9 cellular contexts compared by ENCODE assay signal in the genomic region with DNA sequence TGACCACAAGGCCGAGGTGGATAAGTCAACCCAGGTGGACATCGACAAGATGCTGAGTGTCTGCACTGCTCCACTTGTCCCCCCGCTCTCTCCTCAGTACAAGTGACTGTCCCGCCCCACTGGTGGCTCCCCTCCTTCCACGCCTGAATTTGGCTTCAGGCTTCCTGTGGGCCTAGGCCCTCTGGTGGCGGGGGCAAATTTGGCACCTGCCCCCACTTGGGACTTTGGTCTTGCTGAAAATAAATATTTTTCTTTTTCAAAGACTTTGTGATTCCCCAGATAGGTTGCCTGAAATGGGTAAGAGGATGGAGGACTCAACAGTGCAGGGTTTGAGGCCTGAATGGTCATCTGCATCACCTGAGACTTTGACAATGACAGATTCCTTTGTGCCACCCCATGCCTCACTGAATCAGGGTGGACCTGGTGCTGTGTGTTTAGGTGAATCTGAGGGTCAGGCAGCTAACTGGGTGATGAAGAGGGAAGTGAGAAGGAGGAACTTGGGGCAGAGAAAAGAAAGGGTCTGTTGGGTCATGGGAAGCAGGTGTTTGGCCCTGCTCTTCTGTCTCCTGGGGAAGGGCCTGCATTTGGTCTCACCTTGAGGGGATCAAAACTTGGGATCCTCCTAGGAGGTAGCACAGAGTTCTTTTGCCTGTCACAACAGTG. TPM values are rescaled to one million over a fixed set of nuclear protein-coding genes. Genes with fewer than 3 reads are reported as not detected.
DNase-seq lines count a peak whose midpoint lies in the region; ATAC-seq and TF ChIP-seq lines count a peak whose summit lies in the region.
"Had no signal": no experiment of that assay in that cellular context is flagged by ENCODE, and none has a peak within 500 bp of the region (broad histone marks: within the 10 kb centered on the region; RNA-seq: fewer than 3 reads in every experiment).

No MANE protein-coding gene starts in this region.

- intact Hi-C loops in activated CD4-positive, alpha-beta T cell treated with anti-CD3 and anti-CD28 coated beads, Interleukin-2, amount 10 ng/mL, durations not matched to agents 24 days and 14 days (cut with micrococcal nuclease), result loop anchor here (1.0 to 10.0 kb wide), 4 partner anchors 121 to 1666 kb away; partner anchors contain the start of genes COG8, CTRL, NIP7 and PDF
- intact Hi-C loops in dorsolateral prefrontal cortex (cut with DNase I) (loop anchor here (1.0 to 5.0 kb wide), 3 partner anchors 121 to 148 kb away; no protein-coding TSS in a partner anchor), spleen (cut with DNase I; ENCODE audit: low total_unique reads) (no loop called here)

- peak overlapping the region; percentile 53 for H3K9ac ChIP-seq in OCI-LY3 (ENCODE audit: low read length)

- TF ChIP-seq POLR2A in spleen (IDR thresholded peaks at IDR 0.05), result no peak

- H3K4me1 ChIP-seq in OCI-LY3 (ENCODE audit: low read length) (peaks cover 49% of the 10 kb centered on the region), spleen (peaks cover 33 to 88% (median 66%) of the 10 kb centered on the region in 6 donors)

- peak overlapping the region; percentile 85 for H3K27ac ChIP-seq in OCI-LY3 (ENCODE audit: low read length)
- peak overlapping the region in 38 of 59 donors; percentile 69 to 98 (median 92) for H3K27ac ChIP-seq in dorsolateral prefrontal cortex
- peak overlapping the region; percentile 24 to 95 (median 90) for H3K27ac ChIP-seq in spleen

- no peaks in the 10 kb centered on the region for H3K27me3 ChIP-seq in OCI-LY3 (ENCODE audit: low read depth, low read length)
- H3K27me3 ChIP-seq in dorsolateral prefrontal cortex, result no peaks in the 10 kb centered on the region
- H3K27me3 ChIP-seq in spleen (replicated peaks in 1 of 7), result no peaks in the 10 kb centered on the region

- no peak for ATAC-seq in HG03175 (IDR thresholded peaks at IDR 0.05; ENCODE audit: unreplicated experiment)

- H3K27me3 Mint-ChIP-seq in activated CD4-positive, alpha-beta T cell treated with anti-CD3 and anti-CD28 coated beads, Interleukin-2, amount 10 ng/mL, durations not matched to agents 24 days and 14 days, result no peaks in the 10 kb centered on the region

- H3K4me3 ChIP-seq in OCI-LY3 (ENCODE audit: low read length) (peak overlapping the region; percentile 92), dorsolateral prefrontal cortex (peak overlapping the region in 2 of 59 donors; percentile 78 to 91), spleen (peak overlapping the region in 1 of 8 donors; percentile 79)

- H3K36me3 Mint-ChIP-seq in activated CD4-positive, alpha-beta T cell treated with anti-CD3 and anti-CD28 coated beads, Interleukin-2, amount 10 ng/mL, durations not matched to agents 24 days and 14 days (ENCODE audit: low read depth), result peaks cover 3% of the 10 kb centered on the region

- H3K4me1 Mint-ChIP-seq in activated CD4-positive, alpha-beta T cell treated with anti-CD3 and anti-CD28 coated beads, Interleukin-2, amount 10 ng/mL, durations not matched to agents 24 days and 14 days, result peaks cover 22% of the 10 kb centered on the region

- H3K9me3 Mint-ChIP-seq in activated CD4-positive, alpha-beta T cell treated with anti-CD3 and anti-CD28 coated beads, Interleukin-2, amount 10 ng/mL, durations not matched to agents 24 days and 14 days, result no peaks in the 10 kb centered on the region
- H3K9me3 Mint-ChIP-seq: activated T-cell treated with anti-CD3 and anti-CD28 coated beads, Interleukin-2, amount 50 U/mL, for 72 hours had no signal

- no peak overlapping the region for H2AFZ ChIP-seq in OCI-LY3 (ENCODE audit: low read depth, low read length)

- H3K79me2 ChIP-seq in OCI-LY3 (ENCODE audit: low read length), result no peaks in the 10 kb centered on the region

- 58 to 81% (median 74%) methylated on average over 4 to 6 of the region's 6 CpGs for WGBS in spleen, 5 donors

- H3K27ac Mint-ChIP-seq in activated CD4-positive, alpha-beta T cell treated with anti-CD3 and anti-CD28 coated beads, Interleukin-2, amount 10 ng/mL, durations not matched to agents 24 days and 14 days, result no peak overlapping the region
- H3K27ac Mint-ChIP-seq: activated T-cell treated with anti-CD3 and anti-CD28 coated beads, Interleukin-2, amount 50 U/mL, for 72 hours had no signal

- peak; percentile 77 for DNase-seq in activated CD4-positive, alpha-beta T cell treated with anti-CD3 and anti-CD28 coated beads, Interleukin-2, amount 10 ng/mL, durations not matched to agents 24 days and 14 days
- DNase-seq in activated CD4-positive, alpha-beta T cell treated with anti-CD3 and anti-CD28 coated beads, Interleukin-2, amount 50 U/mL, for 4 hours, result no peak
- DNase-seq in dorsolateral prefrontal cortex, result no peak
- DNase-seq in spleen, result no peak
- DNase-seq in NCI-H2227 treated with DMSO at 0.1 percent for 48 hours (lab: John Stamatoyannopoulos, UW), result no peak
- DNase-seq in SIG-M5 treated with dmso at 0.1 percent for 504 hours (lab: John Stamatoyannopoulos, UW; ENCODE audit: unreplicated experiment), result no peak

- peak; percentile 45 for TF ChIP-seq CTCF in OCI-LY3 (IDR thresholded peaks at IDR 0.05; ENCODE audit: low read depth, low read length)
- peak in 3 of 56 donors; percentile 21 to 26 (median 21) for TF ChIP-seq CTCF in dorsolateral prefrontal cortex (IDR thresholded peaks at IDR 0.05 in 54 of 56, conservative IDR thresholded peaks at IDR 0.05 in 2 of 56; ENCODE audit: low read depth in 1 of 56, partially characterized antibody in 56 of 56)
- TF ChIP-seq CTCF in spleen (IDR thresholded peaks at IDR 0.05 in 8 of 11, conservative IDR thresholded peaks at IDR 0.05 in 3 of 11), result peak in 2 of 11 experiments; percentile 4 to 5

- no peaks in the 10 kb centered on the region for H3K36me3 ChIP-seq in OCI-LY3 (replicated peaks; ENCODE audit: low read depth, low read length)
- peaks cover 0 to 12% (median 0%) of the 10 kb centered on the region in 6 donors for H3K36me3 ChIP-seq in spleen

- no peaks in the 10 kb centered on the region for H4K20me1 ChIP-seq in OCI-LY3 (ENCODE audit: insufficient read depth, low read length)

- no peaks in the 10 kb centered on the region for H3K9me3 ChIP-seq in OCI-LY3 (ENCODE audit: insufficient read depth, low read length)
- H3K9me3 ChIP-seq in spleen, result no peaks in the 10 kb centered on the region

- H3K4me2 ChIP-seq in OCI-LY3 (ENCODE audit: low read length), result peak overlapping the region; percentile 99

- H3K4me3 Mint-ChIP-seq in activated CD4-positive, alpha-beta T cell treated with anti-CD3 and anti-CD28 coated beads, Interleukin-2, amount 10 ng/mL, durations not matched to agents 24 days and 14 days, result no peak overlapping the region

RNA-seq across cellular contexts. Expression of gene C16orf86, which starts 2.0 kb away (rescaled TPM):
- 0.68 and 1.5 TPM in 2 replicates for total RNA-seq in activated CD4-positive, alpha-beta T cell treated with anti-CD3 and anti-CD28 coated beads, Interleukin-2, amount 10 ng/mL, durations not matched to agents 24 days and 14 days
- total RNA-seq in dorsolateral prefrontal cortex (10 to 100 TPM in 21 of 120 experiments, 1 to 10 TPM in 99; 3.5 to 17.8 (median 7.3) TPM), spleen (10 to 100 TPM in 2 of 7 donors, 1 to 10 TPM in 5; 5.2 to 17.3 (median 7.9) TPM)
- polyA plus RNA-seq in spleen, result 10 to 100 TPM in 2 of 3 donors, 1 to 10 TPM in 1; 8.9 to 11.1 (median 11.0) TPM

RNA-seq across cellular contexts. Expression of gene ENKD1, which starts 2.1 kb away (rescaled TPM):
- total RNA-seq in activated CD4-positive, alpha-beta T cell treated with anti-CD3 and anti-CD28 coated beads, Interleukin-2, amount 10 ng/mL, durations not matched to agents 24 days and 14 days, result 12.7 and 13.8 TPM in 2 replicates
- total RNA-seq in dorsolateral prefrontal cortex (10 to 100 TPM in 93 of 120 experiments, 1 to 10 TPM in 27; 5.8 to 19.4 (median 11.7) TPM), spleen (10 to 100 TPM in 5 of 7 donors, 1 to 10 TPM in 2; 9.2 to 18.4 (median 11.4) TPM)
- 10 to 100 TPM; 13.0 to 21.6 (median 18.7) TPM for polyA plus RNA-seq in spleen

RNA-seq across cellular contexts. Expression of gene PARD6A, which starts 7.9 kb away (rescaled TPM):
- total RNA-seq in activated CD4-positive, alpha-beta T cell treated with anti-CD3 and anti-CD28 coated beads, Interleukin-2, amount 10 ng/mL, durations not matched to agents 24 days and 14 days, result 13.5 and 14.0 TPM in 2 replicates
- 10 to 100 TPM; 13.9 to 52.7 (median 27.3) TPM for total RNA-seq in dorsolateral prefrontal cortex
- 10 to 100 TPM in 1 of 7 donors, 1 to 10 TPM in 6; 3.3 to 13.8 (median 5.5) TPM for total RNA-seq in spleen
- 10 to 100 TPM in 1 of 3 donors, 1 to 10 TPM in 2; 5.4 to 10.2 (median 8.2) TPM for polyA plus RNA-seq in spleen

RNA-seq across cellular contexts. Expression of gene ACD, which starts 8.6 kb away (rescaled TPM):
- total RNA-seq in activated CD4-positive, alpha-beta T cell treated with anti-CD3 and anti-CD28 coated beads, Interleukin-2, amount 10 ng/mL, durations not matched to agents 24 days and 14 days, result 54.0 and 55.1 TPM in 2 replicates
- total RNA-seq in dorsolateral prefrontal cortex (10 to 100 TPM; 19.1 to 42.5 (median 29.0) TPM), spleen (10 to 100 TPM; 18.1 to 31.7 (median 24.4) TPM)
- 10 to 100 TPM; 16.9 to 25.2 (median 18.1) TPM for polyA plus RNA-seq in spleen

RNA-seq across cellular contexts. Expression of gene CARMIL2, which starts 23.7 kb away (rescaled TPM):
- 219 and 229 TPM in 2 replicates for total RNA-seq in activated CD4-positive, alpha-beta T cell treated with anti-CD3 and anti-CD28 coated beads, Interleukin-2, amount 10 ng/mL, durations not matched to agents 24 days and 14 days
- total RNA-seq in dorsolateral prefrontal cortex, result 100 to 1,000 TPM in 2 of 120 experiments, 10 to 100 TPM in 118; 19.6 to 121 (median 72.6) TPM
- total RNA-seq in spleen, result 10 to 100 TPM; 30.0 to 66.7 (median 50.6) TPM
- polyA plus RNA-seq in spleen, result 10 to 100 TPM; 48.1 to 92.3 (median 80.1) TPM
